Comparison of ENCODE assay signal across 13 cellular contexts in the genomic region with DNA sequence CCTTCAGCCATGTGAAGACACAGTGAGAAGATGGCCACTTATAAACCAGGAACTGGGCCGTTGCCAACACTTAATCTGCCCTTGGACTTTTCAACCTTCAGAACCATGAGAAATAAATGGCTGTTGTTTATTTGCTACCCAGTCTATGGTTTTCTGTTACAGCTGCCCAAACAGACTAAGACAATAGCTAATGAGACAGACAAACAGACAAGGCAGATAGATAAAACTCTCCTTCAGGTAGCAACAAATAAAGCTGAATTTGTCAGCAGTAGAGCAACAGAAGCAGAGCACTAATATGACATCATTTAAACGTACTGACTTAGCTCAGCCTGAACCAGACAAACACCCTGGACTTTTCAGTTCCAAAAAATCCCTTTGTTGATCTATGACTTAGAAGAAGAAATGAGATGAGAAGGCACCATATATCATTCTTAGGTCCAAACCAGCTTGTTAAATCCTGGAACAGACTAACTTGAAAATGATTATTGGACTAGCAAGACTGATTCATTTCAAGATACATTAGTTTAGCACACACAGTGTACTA. TPM values are rescaled to one million over a fixed set of nuclear protein-coding genes. Genes with fewer than 3 reads are reported as not detected.
DNase-seq lines count a peak whose midpoint lies in the region; ATAC-seq, FAIRE-seq and TF ChIP-seq lines count a peak whose summit lies in the region.
"Had no signal": no experiment of that assay in that cellular context is flagged by ENCODE, and none has a peak within 500 bp of the region (broad histone marks: within the 10 kb centered on the region; RNA-seq: fewer than 3 reads in every experiment).

No MANE protein-coding gene starts in this region.

- peak overlapping the region in 4 of 6 donors; percentile 31 to 68 (median 54) for H3K27ac Mint-ChIP-seq in immature natural killer cell

- ATAC-seq in HG03159 (IDR thresholded peaks at IDR 0.05; ENCODE audit: unreplicated experiment) (no peak), HG03469 (IDR thresholded peaks at IDR 0.05; ENCODE audit: unreplicated experiment) (no peak)
- ATAC-seq: GM23338, SK-N-SH treated with all-trans-retinoic acid at 6 μM for 48 hours had no signal

- peaks cover 0 to 6% (median 0%) of the 10 kb centered on the region in 6 donors for H3K9me3 Mint-ChIP-seq in immature natural killer cell

- no peaks in the 10 kb centered on the region for H3K27me3 Mint-ChIP-seq in immature natural killer cell (ENCODE audit: low read depth in 3 of 3)

- peak; percentile 78 for DNase-seq in COLO668 (lab: John Stamatoyannopoulos, UW; ENCODE audit: unreplicated experiment)
- DNase-seq in H54 (ENCODE audit: insufficient read length, low spot score), result no peak
- peak; percentile 70 for DNase-seq in NCI-H345 (lab: John Stamatoyannopoulos, UW)
- no peak for DNase-seq in immature natural killer cell
- DNase-seq in cerebellar cortex (ENCODE audit: low spot score), result no peak
- DNase-seq in stimulated activated CD4-positive, alpha-beta T cell treated with anti-CD3 and anti-CD28 coated beads, Interleukin-2, amount 100 ng/mL, for 24 hours, result no peak
- DNase-seq: foreskin fibroblast, NCI-H2171 had no signal

- peak; percentile 84 for FAIRE-seq in H54 (lab: Jason Lieb, UNC)
- FAIRE-seq: bronchial epithelial cell had no signal

- peaks cover 5 to 13% (median 10%) of the 10 kb centered on the region in 3 donors for H3K36me3 Mint-ChIP-seq in immature natural killer cell

- H3K4me1 Mint-ChIP-seq in immature natural killer cell, result peaks cover 37 to 69% of the 10 kb centered on the region in 2 donors
- H3K4me1 Mint-ChIP-seq: GM23338 had no signal

- no peak for TF ChIP-seq POLR2A in H54 (IDR thresholded peaks at IDR 0.05; ENCODE audit: low read depth, low read length)

- H3K4me3 Mint-ChIP-seq in immature natural killer cell, result no peak overlapping the region
- H3K4me3 Mint-ChIP-seq: GM23338 had no signal

RNA-seq across cellular contexts. Expression of a gene that starts 27.0 kb away (rescaled TPM):
- polyA plus RNA-seq in immature natural killer cell, result 10 to 100 TPM in 2 of 3 donors, 1 to 10 TPM in 1; 8.8 to 25.8 (median 12.8) TPM

Comparison
In these comparisons a context has a peak if more than half of its experiments do, and no peak if none do; other contexts are left out.
1. DNase-seq: peak in COLO668 (single experiment) and NCI-H345 (single experiment); none in H54 (single experiment), immature natural killer cell (0 of 3), cerebellar cortex (single experiment) and stimulated activated CD4-positive, alpha-beta T cell treated with anti-CD3 and anti-CD28 coated beads, Interleukin-2, amount 100 ng/mL, for 24 hours (0 of 2).